ENCODE assay signal across 14 cellular contexts in genomic region chr11:61683961-61684869, GRCh38. TPM values are rescaled to one million over a fixed set of nuclear protein-coding genes. Genes with fewer than 3 reads are reported as not detected.
DNase-seq lines count a peak whose midpoint lies in the region; FAIRE-seq and TF ChIP-seq lines count a peak whose summit lies in the region.
"Had no signal": no experiment of that assay in that cellular context is flagged by ENCODE, and none has a peak within 500 bp of the region (broad histone marks: within the 10 kb centered on the region; RNA-seq: fewer than 3 reads in every experiment).

No MANE protein-coding gene starts in this region.

- no peak overlapping the region for H2BK120ac ChIP-seq in H1 (replicated peaks; ENCODE audit: low read depth, low read length)

- H3K9me3 ChIP-seq in H1 (ENCODE audit: insufficient read depth in 2 of 2, low read depth in 1 of 2, low read length in 1 of 2): no peaks in the 10 kb centered on the region
- H3K9me3 ChIP-seq: ovary, upper lobe of left lung had no signal

- H3K4me3 Mint-ChIP-seq in T-helper 2 cell treated with Interferon-gamma antibody and Interleukin-4, amounts not matched to agents 5 μg/mL and 100 μg/mL, for 36 hours: no peak overlapping the region

- peak in 2 of 3 experiments; percentile 22 to 35 for DNase-seq in stimulated activated CD4-positive, alpha-beta T cell treated with anti-CD3 and anti-CD28 coated beads, TNF-alpha, amount 100 ng/mL, for 4 hours (ENCODE audit: low read depth in 3 of 3)
- no peak for DNase-seq in stimulated activated CD4-positive, alpha-beta T cell treated with anti-CD3 and anti-CD28 coated beads, Interleukin-4, amount 100 ng/mL, for 1 hour
- peak; percentile 35 for DNase-seq in T-helper 2 cell treated with Interferon-gamma antibody and Interleukin-4, amounts not matched to agents 5 μg/mL and 100 μg/mL, for 36 hours (ENCODE audit: low spot score)
- no peak for DNase-seq in H1 (ENCODE audit: low read depth in 1 of 2, low spot score in 2 of 2)
- peak; percentile 23 for DNase-seq in stimulated activated naive CD4-positive, alpha-beta T cell treated with Interleukin-2 at 50 U/mL for 16 hours (lab: John Stamatoyannopoulos, UW)
- no peak for DNase-seq in DMS153 (lab: John Stamatoyannopoulos, UW)
- DNase-seq in COR-L47 (lab: John Stamatoyannopoulos, UW): no peak
- DNase-seq in NCI-H1048 (lab: John Stamatoyannopoulos, UW): no peak
- DNase-seq: Karpas-422, ovary had no signal

- peak overlapping the region; percentile 48 for H3K18ac ChIP-seq in H1 (ENCODE audit: extremely low read depth, low read length)

- no peak overlapping the region for H3K27ac Mint-ChIP-seq in T-helper 2 cell treated with Interferon-gamma antibody and Interleukin-4, amounts not matched to agents 5 μg/mL and 100 μg/mL, for 36 hours

- H3K79me2 ChIP-seq in H1 (ENCODE audit: control insufficient read depth in 1 of 2, insufficient read depth in 2 of 2, low read length in 2 of 2): no peaks in the 10 kb centered on the region

- no peak for FAIRE-seq in H1 (lab: Jason Lieb, UNC)
- FAIRE-seq: endothelial cell of umbilical vein, islet of Langerhans, TTC549 had no signal

- no peaks in the 10 kb centered on the region for H3K9me3 Mint-ChIP-seq in T-helper 2 cell treated with Interferon-gamma antibody and Interleukin-4, amounts not matched to agents 5 μg/mL and 100 μg/mL, for 36 hours

- H3K27me3 ChIP-seq in H1 (replicated peaks in 1 of 4; ENCODE audit: control insufficient read depth in 3 of 4, extremely low read depth in 1 of 4, insufficient read depth in 3 of 4, low read length in 3 of 4): peaks cover 0 to 19% (median 12%) of the 10 kb centered on the region in 4 experiments; a peak in 5 of 7 replicates
- H3K27me3 ChIP-seq: ovary had no signal

- H2BK5ac ChIP-seq in H1 (ENCODE audit: low read depth, low read length): no peak overlapping the region

- H4K91ac ChIP-seq in H1 (replicated peaks; ENCODE audit: insufficient read length, low read length): no peak overlapping the region

- no peak overlapping the region for H2BK20ac ChIP-seq in H1 (ENCODE audit: low read length)

- no peak overlapping the region for H3K23ac ChIP-seq in H1 (ENCODE audit: insufficient read length)

- no peak overlapping the region for H3K27ac ChIP-seq in H1 (ENCODE audit: low read depth, low read length)
- H3K27ac ChIP-seq: ovary, upper lobe of left lung had no signal

- no peak overlapping the region for H3K4ac ChIP-seq in H1 (replicated peaks; ENCODE audit: insufficient read length, low read depth, low read length)

- H3K36me3 ChIP-seq in H1 (ENCODE audit: control insufficient read depth in 2 of 4, insufficient read depth in 4 of 4, low read length in 3 of 4): no peaks in the 10 kb centered on the region
- H3K36me3 ChIP-seq: ovary, upper lobe of left lung had no signal

- no peak overlapping the region for H2AK5ac ChIP-seq in H1 (ENCODE audit: low read depth, low read length)

- TF ChIP-seq EP300 in H1 (IDR thresholded peaks at IDR 0.05; ENCODE audit: borderline replicate concordance in 1 of 2, low read depth in 2 of 2, low read length in 2 of 2): no peak

- H4K8ac ChIP-seq in H1 (ENCODE audit: extremely low read depth, insufficient read depth, low read length): peak overlapping the region; percentile 7; the same call in 1 of the 2 replicates

- H3K4me1 ChIP-seq in H1 (replicated peaks in 1 of 4; ENCODE audit: control insufficient read depth in 3 of 4, insufficient read depth in 4 of 4, low read length in 3 of 4): peaks cover 0 to 13% (median 4%) of the 10 kb centered on the region in 4 experiments; a peak in 5 of 7 replicates

- H3K36me3 Mint-ChIP-seq in T-helper 2 cell treated with Interferon-gamma antibody and Interleukin-4, amounts not matched to agents 5 μg/mL and 100 μg/mL, for 36 hours (ENCODE audit: low read depth): no peaks in the 10 kb centered on the region

- H3K9ac ChIP-seq in H1 (replicated peaks in 1 of 4; ENCODE audit: extremely low read depth in 1 of 4, low read depth in 3 of 4, low read length in 3 of 4): no peak overlapping the region

- H3K79me1 ChIP-seq in H1 (ENCODE audit: low read depth, low read length): no peaks in the 10 kb centered on the region

- no peak overlapping the region for H3K4me2 ChIP-seq in H1 (ENCODE audit: insufficient read depth in 1 of 2, low read depth in 2 of 2, low read length in 2 of 2)

- H4K5ac ChIP-seq in H1 (ENCODE audit: insufficient read length, low read depth, low read length): no peak overlapping the region

- TF ChIP-seq POLR2A in H1 (IDR thresholded peaks at IDR 0.05; ENCODE audit: control extremely low read depth in 1 of 2, low read depth in 2 of 2, low read length in 2 of 2): no peak

- no peak overlapping the region for H2BK15ac ChIP-seq in H1 (ENCODE audit: low read length)

- no peak for TF ChIP-seq CTCF in H1 (IDR thresholded peaks at IDR 0.05; ENCODE audit: control extremely low read depth in 1 of 3, insufficient read depth in 1 of 3, low read depth in 1 of 3, low read length in 3 of 3)

- H2AFZ ChIP-seq in H1 (ENCODE audit: low read length): no peak overlapping the region

- peaks cover 7% of the 10 kb centered on the region for H3K27me3 Mint-ChIP-seq in T-helper 2 cell treated with Interferon-gamma antibody and Interleukin-4, amounts not matched to agents 5 μg/mL and 100 μg/mL, for 36 hours (ENCODE audit: low read depth)

- POLR2A ChIA-PET in H1 (lab: Charles Lee; ENCODE audit: partially characterized antibody): interaction anchor here (0.8 to 2.9 kb wide), 5 partner anchors 6 to 174 kb away, joined by 3 to 6 read pairs (median 4); no protein-coding TSS in a partner anchor

- H3K14ac ChIP-seq in H1 (ENCODE audit: insufficient read length): no peak overlapping the region

- H2BK12ac ChIP-seq in H1 (ENCODE audit: low read depth, low read length): no peak overlapping the region

- peaks cover 2% of the 10 kb centered on the region; the same call in 1 of the 2 replicates for H3K23me2 ChIP-seq in H1 (ENCODE audit: low read depth, low read length)

- TF ChIP-seq RAD21 in H1 (IDR thresholded peaks at IDR 0.05 in 1 of 2, conservative IDR thresholded peaks at IDR 0.05 in 1 of 2; ENCODE audit: low read depth in 2 of 2, low read length in 2 of 2): no peak

- CTCF ChIA-PET in H1 (lab: Charles Lee; ENCODE audit: partially characterized antibody): interaction anchor here (0.8 to 4.4 kb wide), 19 partner anchors 9 to 167 kb away, joined by 3 to 46 read pairs (median 5); no protein-coding TSS in a partner anchor

- no peaks in the 10 kb centered on the region for H4K20me1 ChIP-seq in H1 (replicated peaks in 1 of 2; ENCODE audit: control insufficient read depth in 1 of 2, insufficient read depth in 2 of 2, low read length in 2 of 2)

- no peak overlapping the region for H3K4me3 ChIP-seq in H1 (ENCODE audit: extremely low read depth in 1 of 4, insufficient read depth in 2 of 4, low read depth in 3 of 4, low read length in 4 of 4)
- H3K4me3 ChIP-seq: ovary, upper lobe of left lung had no signal

- 81% methylated on average over 27 of the region's 27 CpGs; no CpG with 5 or more reads in 1 of the 2 experiments for WGBS in H1 (ENCODE audit: extremely low coverage in 1 of 2, insufficient coverage in 1 of 2, insufficient read length in 1 of 2, insufficient replicate concordance in 2 of 2, low coverage in 1 of 2, low lambda C conversion rate in 2 of 2, missing lambda C conversion rate in 1 of 2), 2 experiments

- peaks cover 2% of the 10 kb centered on the region for H3K4me1 Mint-ChIP-seq in T-helper 2 cell treated with Interferon-gamma antibody and Interleukin-4, amounts not matched to agents 5 μg/mL and 100 μg/mL, for 36 hours (ENCODE audit: low read depth)

- H3K56ac ChIP-seq in H1 (replicated peaks; ENCODE audit: insufficient read length, low read depth, low read length): no peak overlapping the region

TF ChIP-seq in H1, 55 proteins besides CTCF, POLR2A, EP300 and RAD21 (continues in another document):
- TF ChIP-seq SP4 (IDR thresholded peaks at IDR 0.05; ENCODE audit: low read length) (no peak), RNF2 (IDR thresholded peaks at IDR 0.05; ENCODE audit: borderline replicate concordance, low read depth, low read length, missing control alignments, poor library complexity, severe bottlenecking) (no peak), KDM4A (IDR thresholded peaks at IDR 0.05; ENCODE audit: low read depth, low read length, severe bottlenecking) (no peak), PHF8 (conservative IDR thresholded peaks at IDR 0.05; ENCODE audit: low read depth, low read length) (no peak), TBP (IDR thresholded peaks at IDR 0.05; ENCODE audit: low read depth, low read length) (no peak), MAFK (IDR thresholded peaks at IDR 0.05; ENCODE audit: low read depth, low read length) (no peak)

RNA-seq across cellular contexts. Expression of gene DAGLA, which starts 4.0 kb away (rescaled TPM):
- total RNA-seq in H1 (2021; fragmentation: NEBNext Ultra II Directional; extraction: Animal tissue kit (Norgen Biotek cat#: 25700)): 6.4 and 6.6 TPM in 2 replicates
- polyA plus RNA-seq in H1 (2011; rRNA removed): 3.6 and 5.3 TPM in 2 replicates
- 2.8 TPM for polyA plus RNA-seq in H1 (2011; cell fraction: cytosol; rRNA removed)
- polyA plus RNA-seq in H1 (2011; cell fraction: nucleus; rRNA removed): 10.3 TPM
- polyA plus RNA-seq in H1 (2012, experiment 1 of 2): 3.3 to 5.4 TPM (median 4.5 TPM) in 4 replicates
- 3.2 TPM for polyA plus RNA-seq in H1 (2012, experiment 2 of 2)
- polyA plus RNA-seq in H1 (2013, experiment 1 of 2): 4.8 TPM
- 5.2 TPM for polyA plus RNA-seq in H1 (2013, experiment 2 of 2)
- polyA minus RNA-seq in H1 (2011; rRNA and poly(A)+ RNA removed): 4.6 and 5.2 TPM in 2 replicates
- 3.5 TPM for polyA minus RNA-seq in H1 (2011; cell fraction: cytosol; rRNA and poly(A)+ RNA removed)
- polyA minus RNA-seq in H1 (2011; cell fraction: nucleus; rRNA and poly(A)+ RNA removed): 8.3 TPM

Comparison
In these comparisons a context has a peak if more than half of its experiments do, and no peak if none do; other contexts are left out.
1. DNase-seq: peak in stimulated activated CD4-positive, alpha-beta T cell treated with anti-CD3 and anti-CD28 coated beads, TNF-alpha, amount 100 ng/mL, for 4 hours (2 of 3), T-helper 2 cell treated with Interferon-gamma antibody and Interleukin-4, amounts not matched to agents 5 μg/mL and 100 μg/mL, for 36 hours (single experiment) and stimulated activated naive CD4-positive, alpha-beta T cell treated with Interleukin-2 at 50 U/mL for 16 hours (single experiment); none in stimulated activated CD4-positive, alpha-beta T cell treated with anti-CD3 and anti-CD28 coated beads, Interleukin-4, amount 100 ng/mL, for 1 hour (single experiment), H1 (0 of 2), DMS153 (single experiment), COR-L47 (single experiment) and NCI-H1048 (single experiment).